ENCODE assay signal across 8 cellular contexts in genomic region chr4:71009796-71010588, GRCh38. TPM values are rescaled to one million over a fixed set of nuclear protein-coding genes. Genes with fewer than 3 reads are reported as not detected.
DNase-seq lines count a peak whose midpoint lies in the region; ATAC-seq and TF ChIP-seq lines count a peak whose summit lies in the region.

No MANE protein-coding gene starts in this region.

- WGBS in GM23248 (ENCODE audit: low coverage in 1 of 2, low lambda C conversion rate in 2 of 2, missing lambda C conversion rate in 2 of 2), 2 experiments: 0 to 4% methylated on average over 3 of the region's 3 CpGs

- H3K4me1 ChIP-seq in GM23248 (ENCODE audit: insufficient read depth) (peaks cover 21% of the 10 kb centered on the region), thoracic aorta (ENCODE audit: control insufficient read depth in 1 of 2, low read depth in 2 of 2) (no peaks in the 10 kb centered on the region)

- TF ChIP-seq CTCF in thoracic aorta (IDR thresholded peaks at IDR 0.05): peak; percentile 60

- no peak overlapping the region for H2AFZ ChIP-seq in GM23248

- POLR2A ChIA-PET in activated CD4-positive, alpha-beta T cell treated with anti-CD3 and anti-CD28 coated beads, Interleukin-2, amount 10 ng/mL, durations not matched to agents 7 days and 5 days (lab: Charles Lee): interaction anchor here (0.6 to 1.1 kb wide), 5 partner anchors 12 to 276 kb away, joined by 3 to 5 read pairs (median 4); no protein-coding TSS in a partner anchor

- no peaks in the 10 kb centered on the region for H3K36me3 ChIP-seq in GM23248 (ENCODE audit: low read depth)
- H3K36me3 ChIP-seq in thoracic aorta: no peaks in the 10 kb centered on the region

- CTCF ChIA-PET in activated CD4-positive, alpha-beta T cell treated with anti-CD3 and anti-CD28 coated beads, Interleukin-2, amount 10 ng/mL, durations not matched to agents 7 days and 5 days (lab: Charles Lee): interaction anchor here (0.6 to 1.9 kb wide), 8 partner anchors 15 to 393 kb away, joined by 3 to 8 read pairs (median 3); partner anchors contain the start of gene DCK

- H4K20me1 ChIP-seq in GM23248 (ENCODE audit: insufficient read depth): no peaks in the 10 kb centered on the region

- H3K9me3 ChIP-seq in GM23248 (ENCODE audit: low read depth): no peaks in the 10 kb centered on the region
- no peaks in the 10 kb centered on the region for H3K9me3 ChIP-seq in thoracic aorta

- DNase-seq in activated CD4-positive, alpha-beta T cell treated with anti-CD3 and anti-CD28 coated beads, Interleukin-2, amount 10 ng/mL, durations not matched to agents 7 days and 5 days: peak; percentile 15
- DNase-seq in activated CD4-positive, alpha-beta T cell treated with anti-CD3 and anti-CD28 coated beads, Interleukin-2, amount 50 U/mL, for 1 hour: no peak
- DNase-seq in GM23248 (peak; percentile 63), NCI-H146 treated with DMSO at 0.1 percent for 48 hours (lab: John Stamatoyannopoulos, UW; ENCODE audit: unreplicated experiment) (peak; percentile 20), amniotic stem cell (lab: John Stamatoyannopoulos, UW) (peak; percentile 16), iPS-NIHi7 (ENCODE audit: extremely low spot score) (peak; percentile 39), thoracic aorta (ENCODE audit: low spot score) (no peak), 8988T (no peak)

- H3K27ac ChIP-seq in GM23248 (peak overlapping the region; percentile 54), thoracic aorta (no peak overlapping the region)

- no peaks in the 10 kb centered on the region for H3K27me3 Mint-ChIP-seq in activated CD4-positive, alpha-beta T cell treated with anti-CD3 and anti-CD28 coated beads, Interleukin-2, amount 10 ng/mL, durations not matched to agents 7 days and 5 days

- H3K27ac Mint-ChIP-seq in activated CD4-positive, alpha-beta T cell treated with anti-CD3 and anti-CD28 coated beads, Interleukin-2, amount 10 ng/mL, durations not matched to agents 7 days and 5 days: peak overlapping the region; percentile 60

- peaks cover 62% of the 10 kb centered on the region for H3K36me3 Mint-ChIP-seq in activated CD4-positive, alpha-beta T cell treated with anti-CD3 and anti-CD28 coated beads, Interleukin-2, amount 10 ng/mL, durations not matched to agents 7 days and 5 days (ENCODE audit: low read depth)

- H3K9me2 ChIP-seq in GM23248 (ENCODE audit: insufficient read depth): no peaks in the 10 kb centered on the region

- H3K4me1 Mint-ChIP-seq in activated CD4-positive, alpha-beta T cell treated with anti-CD3 and anti-CD28 coated beads, Interleukin-2, amount 10 ng/mL, durations not matched to agents 7 days and 5 days: peaks cover 54% of the 10 kb centered on the region

- H3K9ac ChIP-seq in GM23248: 0 out of 2 replicates have a peak overlapping the region, but pooled peaks have one; percentile 7

- peak overlapping the region; percentile 63 for H3K4me2 ChIP-seq in GM23248 (ENCODE audit: unreplicated experiment)

- no peak overlapping the region for H3K4me3 Mint-ChIP-seq in activated CD4-positive, alpha-beta T cell treated with anti-CD3 and anti-CD28 coated beads, Interleukin-2, amount 10 ng/mL, durations not matched to agents 7 days and 5 days

- H3F3A ChIP-seq in GM23248 (ENCODE audit: insufficient read depth): peaks cover 28% of the 10 kb centered on the region

- no peak for ATAC-seq in thoracic aorta (ENCODE audit: insufficient number of reproducible peaks, low FRiP score, low read depth)

- peaks cover 9% of the 10 kb centered on the region for H3K9me3 Mint-ChIP-seq in activated CD4-positive, alpha-beta T cell treated with anti-CD3 and anti-CD28 coated beads, Interleukin-2, amount 10 ng/mL, durations not matched to agents 7 days and 5 days

- no peaks in the 10 kb centered on the region for H3K27me3 ChIP-seq in GM23248 (replicated peaks; ENCODE audit: insufficient read depth)
- no peaks in the 10 kb centered on the region for H3K27me3 ChIP-seq in thoracic aorta (replicated peaks; ENCODE audit: insufficient read depth)

- in situ Hi-C loops in GM23248 (cut with MboI): no loop called here

- H3K4me3 ChIP-seq in GM23248 (peak overlapping the region; percentile 11; the same call in 1 of the 2 replicates), thoracic aorta (no peak overlapping the region)

- peaks cover 63% of the 10 kb centered on the region for H3K79me2 ChIP-seq in GM23248 (ENCODE audit: insufficient read depth)

RNA-seq across cellular contexts. Expression of gene DCK, which starts 16.5 kb away (rescaled TPM):
- total RNA-seq in activated CD4-positive, alpha-beta T cell treated with anti-CD3 and anti-CD28 coated beads, Interleukin-2, amount 10 ng/mL, durations not matched to agents 7 days and 5 days: 10 to 100 TPM; 84.1 to 93.1 TPM
- total RNA-seq in GM23248 (2014; rRNA removed; shearing (Covaris generic)): 32.6 and 33.1 TPM in 2 replicates
- 40.3 and 40.6 TPM in 2 replicates for polyA plus RNA-seq in GM23248 (2016; fragmentation: Nextera tagmentation; extraction: Ambion mirVana)
- 10 to 100 TPM; 11.1 to 11.7 TPM for total RNA-seq in thoracic aorta

Comparison
In these comparisons a context has a peak if more than half of its experiments do, and no peak if none do; other contexts are left out.
1. DNase-seq: peak in activated CD4-positive, alpha-beta T cell treated with anti-CD3 and anti-CD28 coated beads, Interleukin-2, amount 10 ng/mL, durations not matched to agents 7 days and 5 days (single experiment), GM23248 (single experiment), NCI-H146 treated with DMSO at 0.1 percent for 48 hours (single experiment), amniotic stem cell (single experiment) and iPS-NIHi7 (single experiment); none in activated CD4-positive, alpha-beta T cell treated with anti-CD3 and anti-CD28 coated beads, Interleukin-2, amount 50 U/mL, for 1 hour (single experiment), thoracic aorta (single experiment) and 8988T (single experiment).